Comparison of ENCODE assay signal across 12 cellular contexts in genomic region chr7:144454256-144455039, GRCh38. TPM values are rescaled to one million over a fixed set of nuclear protein-coding genes. Genes with fewer than 3 reads are reported as not detected.
DNase-seq lines count a peak whose midpoint lies in the region; ATAC-seq and TF ChIP-seq lines count a peak whose summit lies in the region.
"Had no signal": no experiment of that assay in that cellular context is flagged by ENCODE, and none has a peak within 500 bp of the region (broad histone marks: within the 10 kb centered on the region; RNA-seq: fewer than 3 reads in every experiment).

No MANE protein-coding gene starts in this region.

- H3K27ac Mint-ChIP-seq in progenitor cell of endocrine pancreas = no peak overlapping the region
- H3K27ac Mint-ChIP-seq: activated B cell treated with CpG ODN at 0.5 μM for 24 hours had no signal

- no peak for TF ChIP-seq EP300 in esophagus muscularis mucosa (IDR thresholded peaks at IDR 0.05)

- H3K4me3 Mint-ChIP-seq in progenitor cell of endocrine pancreas (ENCODE audit: low read depth) = no peak overlapping the region
- H3K4me3 Mint-ChIP-seq: activated B cell treated with CpG ODN at 0.5 μM for 24 hours had no signal

- H3K27me3 ChIP-seq in esophagus muscularis mucosa = no peaks in the 10 kb centered on the region

- TF ChIP-seq POLR2A in esophagus muscularis mucosa (IDR thresholded peaks at IDR 0.05; ENCODE audit: low read depth) = no peak

- H3K4me1 ChIP-seq in esophagus muscularis mucosa = no peaks in the 10 kb centered on the region

- no peak overlapping the region for H3K27ac ChIP-seq in esophagus muscularis mucosa (replicated peaks in 1 of 4)

- H3K36me3 ChIP-seq in esophagus muscularis mucosa = peaks cover 0 to 3% (median 0%) of the 10 kb centered on the region in 4 donors

- no peak for ATAC-seq in GM18907 (IDR thresholded peaks at IDR 0.05; ENCODE audit: unreplicated experiment)
- ATAC-seq in HG02588 (IDR thresholded peaks at IDR 0.05; ENCODE audit: unreplicated experiment) = no peak

- intact Hi-C loops in esophagus muscularis mucosa (cut with DNase I) = no loop called here

- peak; percentile 42 for DNase-seq in DMS53 (lab: John Stamatoyannopoulos, UW)
- no peak for DNase-seq in DMS53 treated with DMSO at 0.1 percent for 48 hours (lab: John Stamatoyannopoulos, UW; ENCODE audit: unreplicated experiment)
- peak; percentile 15 for DNase-seq in NCI-H2171 (lab: John Stamatoyannopoulos, UW)
- no peak for DNase-seq in esophagus muscularis mucosa (ENCODE audit: extremely low spot score)
- DNase-seq in progenitor cell of endocrine pancreas (ENCODE audit: low spot score, unreplicated experiment) = no peak
- DNase-seq in ecto neural progenitor cell (ENCODE audit: low spot score) = no peak
- DNase-seq: activated B cell treated with CpG ODN at 0.5 μM for 24 hours; activated naive CD4-positive, alpha-beta T cell treated with Interleukin-2 at 50 U/mL for 16 hours had no signal

- TF ChIP-seq CTCF in esophagus muscularis mucosa (IDR thresholded peaks at IDR 0.05) (peak in 2 of 3 experiments; percentile 10 to 28), progenitor cell of endocrine pancreas (IDR thresholded peaks at IDR 0.05; ENCODE audit: unreplicated experiment) (peak; percentile 38)

- no peaks in the 10 kb centered on the region for H3K27me3 Mint-ChIP-seq in progenitor cell of endocrine pancreas
- H3K27me3 Mint-ChIP-seq: activated B cell treated with CpG ODN at 0.5 μM for 24 hours had no signal

- H3K4me1 Mint-ChIP-seq in progenitor cell of endocrine pancreas (ENCODE audit: low read depth) = no peaks in the 10 kb centered on the region

- H3K36me3 Mint-ChIP-seq in progenitor cell of endocrine pancreas (ENCODE audit: insufficient read depth) = no peaks in the 10 kb centered on the region

- 84% methylated on average over 3 of the region's 3 CpGs for WGBS in esophagus muscularis mucosa

- H3K4me3 ChIP-seq in esophagus muscularis mucosa = no peak overlapping the region

- H3K9me3 ChIP-seq in esophagus muscularis mucosa = no peaks in the 10 kb centered on the region

- no peaks in the 10 kb centered on the region for H3K9me3 Mint-ChIP-seq in progenitor cell of endocrine pancreas (ENCODE audit: low read depth)

RNA-seq across cellular contexts. Expression of gene NOBOX, which starts 51.0 kb away (rescaled TPM):
- not detected for total RNA-seq in esophagus muscularis mucosa
- total RNA-seq in progenitor cell of endocrine pancreas = not detected in 2 replicates
- total RNA-seq: activated B cell treated with CpG ODN at 0.5 μM for 24 hours, LHCN-M2, lower leg skin had no signal

Comparison
In these comparisons a context has a peak if more than half of its experiments do, and no peak if none do; other contexts are left out.
1. DNase-seq: peak in DMS53 (single experiment) and NCI-H2171 (single experiment); none in DMS53 treated with DMSO at 0.1 percent for 48 hours (single experiment), esophagus muscularis mucosa (single experiment), progenitor cell of endocrine pancreas (single experiment) and ecto neural progenitor cell (single experiment).